20 cellular contexts compared by ENCODE assay signal in the genomic region with DNA sequence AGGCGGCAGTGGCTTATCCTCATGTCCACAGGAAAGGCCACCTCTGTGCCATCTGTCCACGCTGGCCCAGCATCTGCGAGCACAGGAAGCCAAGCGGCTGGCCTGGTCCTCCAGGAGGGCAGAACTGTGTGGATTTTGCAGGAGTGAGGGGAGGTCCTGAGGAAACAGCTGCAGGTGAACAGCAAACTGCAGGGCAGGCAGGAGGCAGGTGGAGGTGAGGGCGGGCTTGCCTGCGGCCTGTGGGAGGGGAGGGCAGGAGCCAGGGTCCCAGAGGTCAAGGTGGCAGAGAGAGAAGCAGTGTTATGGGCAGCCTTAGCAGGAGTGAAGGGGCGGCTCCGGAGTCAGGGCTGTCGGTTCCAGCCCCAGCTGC.
DNase-seq lines count a peak whose midpoint lies in the region; ATAC-seq, FAIRE-seq and TF ChIP-seq lines count a peak whose summit lies in the region.
"Had no signal": no experiment of that assay in that cellular context is flagged by ENCODE, and none has a peak within 500 bp of the region (broad histone marks: within the 10 kb centered on the region; RNA-seq: fewer than 3 reads in every experiment).

No MANE protein-coding gene starts in this region.

- peak overlapping the region in 2 of 3 experiments; percentile 53 to 57; a peak in 2 of 7 replicates for H3K27ac Mint-ChIP-seq in H9
- H3K27ac Mint-ChIP-seq: CD4-positive, alpha-beta T cell; HFFc6; IgD-negative memory B cell had no signal

- no peak overlapping the region for H4K8ac ChIP-seq in H9 (replicated peaks; ENCODE audit: insufficient read length, low read depth, low read length)

- H3K9me3 ChIP-seq in H9 (ENCODE audit: control insufficient read depth, low read depth, low read length) (no peaks in the 10 kb centered on the region), kidney (ENCODE audit: control insufficient read depth in 1 of 2, low read length in 2 of 2) (no peaks in the 10 kb centered on the region)

- H2BK15ac ChIP-seq in H9 (ENCODE audit: low read depth, low read length), result no peak overlapping the region

- H3K4me2 ChIP-seq in H9 (ENCODE audit: insufficient read depth, insufficient read length, low read length), result no peak overlapping the region

- H3K18ac ChIP-seq in H9 (ENCODE audit: insufficient read length, low read depth, low read length), result no peak overlapping the region

- H3K27ac ChIP-seq in H9 (ENCODE audit: insufficient read length, low read depth, low read length) (no peak overlapping the region), kidney (ENCODE audit: low read depth in 2 of 2, low read length in 2 of 2) (no peak overlapping the region)

- no peaks in the 10 kb centered on the region for H3K27me3 ChIP-seq in H9 (ENCODE audit: insufficient read depth, low read length)

- no peak overlapping the region for H3K4me3 ChIP-seq in kidney (ENCODE audit: low read length in 2 of 2)
- H3K4me3 ChIP-seq: GM12878 had no signal

- H2AFZ ChIP-seq in H9 (ENCODE audit: low read length), result no peak overlapping the region

- H3K23ac ChIP-seq in H9 (ENCODE audit: insufficient read length, low read depth, low read length), result no peak overlapping the region

- no peaks in the 10 kb centered on the region for H3K79me1 ChIP-seq in H9 (ENCODE audit: insufficient read depth, low read depth, low read length, poor library complexity, severe bottlenecking)

- no peak overlapping the region for H2BK12ac ChIP-seq in H9 (ENCODE audit: insufficient read length, low read depth, low read length)

- no peaks in the 10 kb centered on the region for H3K23me2 ChIP-seq in H9 (ENCODE audit: insufficient read length, low read depth, low read length, poor library complexity, severe bottlenecking)

- H4K5ac ChIP-seq in H9 (ENCODE audit: insufficient read length, low read depth, low read length), result no peak overlapping the region

- H3K56ac ChIP-seq in H9 (ENCODE audit: insufficient read length, low read depth, low read length), result no peak overlapping the region

- peak; percentile 35 for DNase-seq in NCI-H748 (lab: John Stamatoyannopoulos, UW; ENCODE audit: unreplicated experiment)
- no peak for DNase-seq in NCI-H748 treated with DMSO at 0.1 percent for 48 hours (lab: John Stamatoyannopoulos, UW)
- DNase-seq in H9, result no peak
- DNase-seq in NCI-H69 (lab: John Stamatoyannopoulos, UW), result peak; percentile 35
- peak; percentile 46 for DNase-seq in kidney
- DNase-seq in activated CD4-positive, CD25-positive, alpha-beta regulatory T cell (lab: John Stamatoyannopoulos, UW), result no peak
- no peak for DNase-seq in HK-2 (ENCODE audit: unreplicated experiment)
- DNase-seq: ACHN; C1 segment of cervical spinal cord; Calu3; CD4-positive, alpha-beta T cell; DMS 273 treated with DMSO at 0.1 percent for 48 hours; DMS79; GOT3; HCEC 1CT; HFFc6 had no signal

- peaks cover 0 to 3% (median 0%) of the 10 kb centered on the region in 3 experiments; a peak in 2 of 7 replicates for H3K36me3 Mint-ChIP-seq in H9 (ENCODE audit: insufficient read depth in 1 of 3, low read depth in 3 of 3)
- H3K36me3 Mint-ChIP-seq: IgD-negative memory B cell had no signal

- no peak overlapping the region for H3K4ac ChIP-seq in H9 (ENCODE audit: low read depth, low read length)

- H4K20me1 ChIP-seq in H9 (ENCODE audit: control insufficient read depth, insufficient read depth, insufficient read length), result no peaks in the 10 kb centered on the region

- H2BK120ac ChIP-seq in H9 (ENCODE audit: low read depth, low read length, poor library complexity, severe bottlenecking), result no peak overlapping the region

- H4K91ac ChIP-seq in H9 (ENCODE audit: insufficient read length, low read depth, low read length), result no peak overlapping the region

- FAIRE-seq in kidney (lab: Jason Lieb, UNC), result no peak
- FAIRE-seq: GM12878, GM18507 had no signal

- no peak overlapping the region; the same call in 1 of the 2 replicates for H3K14ac ChIP-seq in H9 (ENCODE audit: insufficient read depth, low read length)

- no peak overlapping the region for H2BK5ac ChIP-seq in H9 (ENCODE audit: insufficient read length, low read length)

- no peaks in the 10 kb centered on the region for H3K9me3 Mint-ChIP-seq in H9
- H3K9me3 Mint-ChIP-seq: CD4-positive, alpha-beta T cell; IgD-negative memory B cell had no signal

- H2BK20ac ChIP-seq in H9 (ENCODE audit: low read depth, low read length, poor library complexity, severe bottlenecking), result no peak overlapping the region

- H3T11ph ChIP-seq in H9 (ENCODE audit: low read length), result no peak overlapping the region

- H3K36me3 ChIP-seq in kidney (ENCODE audit: control insufficient read depth in 1 of 2, insufficient read depth in 2 of 2, low read length in 2 of 2), result no peaks in the 10 kb centered on the region

- no peaks in the 10 kb centered on the region; the same call in 1 of the 2 replicates for H3K4me1 ChIP-seq in H9 (ENCODE audit: insufficient read depth, low read length)
- H3K4me1 ChIP-seq in kidney (ENCODE audit: control insufficient read depth in 1 of 2, insufficient read depth in 1 of 2, low read depth in 1 of 2, low read length in 2 of 2), result no peaks in the 10 kb centered on the region

- peaks cover 1% of the 10 kb centered on the region for H3K27me3 Mint-ChIP-seq in H9 (ENCODE audit: low read depth)

- no peak overlapping the region for H2AK5ac ChIP-seq in H9 (ENCODE audit: insufficient read length, low read length)

- no peak overlapping the region for H3K4me3 Mint-ChIP-seq in H9
- H3K4me3 Mint-ChIP-seq: CD4-positive, alpha-beta T cell; HFFc6; IgD-negative memory B cell had no signal

- intact Hi-C loops in kidney (cut with DNase I), result no loop called here

- peaks cover 20 to 37% of the 10 kb centered on the region in 2 experiments for H3K4me1 Mint-ChIP-seq in H9
- H3K4me1 Mint-ChIP-seq: IgD-negative memory B cell had no signal

- no peak for TF ChIP-seq CTCF in H9 (conservative IDR thresholded peaks at IDR 0.05)
- TF ChIP-seq CTCF in kidney (IDR thresholded peaks at IDR 0.05; ENCODE audit: borderline replicate concordance, extremely low read depth, insufficient read depth), result no peak

- H3K79me2 ChIP-seq in H9 (ENCODE audit: insufficient read depth, low read length), result no peaks in the 10 kb centered on the region

- no CpG with 5 or more reads among the region's 9 CpGs for WGBS in H9 (ENCODE audit: extremely low coverage, insufficient read length, low lambda C conversion rate)

- H3K9ac ChIP-seq in H9 (ENCODE audit: extremely low read depth, insufficient read length, low read length), result no peak overlapping the region
- no peak overlapping the region for H3K9ac ChIP-seq in kidney (ENCODE audit: low read length in 2 of 2)

- ATAC-seq in HG02623 (IDR thresholded peaks at IDR 0.05; ENCODE audit: unreplicated experiment), result no peak
- ATAC-seq: GM12878 had no signal

Comparison
In these comparisons a context has a peak if more than half of its experiments do, and no peak if none do; other contexts are left out.
1. DNase-seq: peak in NCI-H748 (single experiment), NCI-H69 (single experiment) and kidney (single experiment); none in NCI-H748 treated with DMSO at 0.1 percent for 48 hours (single experiment), H9 (single experiment), activated CD4-positive, CD25-positive, alpha-beta regulatory T cell (0 of 4) and HK-2 (single experiment).